In the genomic region with DNA sequence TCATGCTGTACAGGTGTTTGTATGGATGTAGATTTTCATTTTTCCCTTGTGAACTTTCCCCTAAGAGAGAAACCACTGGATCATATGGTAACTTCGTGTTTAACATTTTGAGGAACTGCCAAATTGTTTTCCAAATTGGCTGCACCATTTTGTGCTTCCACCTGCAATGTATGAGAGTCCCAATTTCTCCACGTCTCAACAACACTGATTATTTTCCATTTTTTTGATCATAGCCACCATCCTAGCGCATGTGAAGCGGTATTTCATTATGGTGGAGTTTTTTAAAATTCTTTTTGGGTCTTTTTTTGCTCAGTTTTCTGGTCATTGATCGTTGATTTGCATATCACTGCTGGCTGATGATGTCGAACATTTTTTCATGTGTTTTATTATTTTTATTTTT, we compare ENCODE assay signal across 23 cellular contexts.
"Had no signal": no experiment of that assay in that cellular context is flagged by ENCODE, and none has a peak within 500 bp of the region (broad histone marks: within the 10 kb centered on the region; RNA-seq: fewer than 3 reads in every experiment).

No MANE protein-coding gene starts in this region.

- H3K27me3 ChIP-seq: breast epithelium, SJSA1 had no signal

- H3K9me3 Mint-ChIP-seq: activated CD4-positive, alpha-beta T cell treated with anti-CD3 and anti-CD28 coated beads, Interleukin-2, amount 10 ng/mL, durations not matched to agents 24 days and 14 days; activated naive CD4-positive, alpha-beta T cell treated with anti-CD3 and anti-CD28 coated beads for 36 hours; activated naive CD8-positive, alpha-beta T cell treated with anti-CD3 and anti-CD28 coated beads, Interleukin-2, amount 10 ng/mL, durations not matched to agents 7 days and 5 days; activated T-helper 17 cell treated with anti-CD3 and anti-CD28 coated beads, Interleukin-2, amount 50 U/mL, for 72 hours; T-helper 1 cell treated with Interleukin-12 subunit alpha and Interleukin-12 subunit beta and Interleukin-4 antibody, amounts not matched to agents 30 μg/mL and 1 μg/mL, for 36 hours had no signal

- H3K27ac ChIP-seq: breast epithelium, SJSA1 had no signal

- H3K9me3 ChIP-seq: breast epithelium, SJSA1 had no signal

- H3K4me3 ChIP-seq: breast epithelium, SJSA1 had no signal

- H3K4me3 Mint-ChIP-seq: activated CD4-positive, alpha-beta T cell treated with anti-CD3 and anti-CD28 coated beads, Interleukin-2, amount 10 ng/mL, durations not matched to agents 24 days and 14 days; activated naive CD4-positive, alpha-beta T cell treated with anti-CD3 and anti-CD28 coated beads for 36 hours; activated naive CD8-positive, alpha-beta T cell treated with anti-CD3 and anti-CD28 coated beads, Interleukin-2, amount 10 ng/mL, durations not matched to agents 7 days and 5 days; activated T-helper 17 cell treated with anti-CD3 and anti-CD28 coated beads, Interleukin-2, amount 50 U/mL, for 72 hours; T-helper 1 cell treated with Interleukin-12 subunit alpha and Interleukin-12 subunit beta and Interleukin-4 antibody, amounts not matched to agents 30 μg/mL and 1 μg/mL, for 36 hours had no signal

- H3K27ac Mint-ChIP-seq: activated CD4-positive, alpha-beta T cell treated with anti-CD3 and anti-CD28 coated beads, Interleukin-2, amount 10 ng/mL, durations not matched to agents 24 days and 14 days; activated naive CD4-positive, alpha-beta T cell treated with anti-CD3 and anti-CD28 coated beads for 36 hours; activated naive CD8-positive, alpha-beta T cell treated with anti-CD3 and anti-CD28 coated beads, Interleukin-2, amount 10 ng/mL, durations not matched to agents 7 days and 5 days; activated T-helper 17 cell treated with anti-CD3 and anti-CD28 coated beads, Interleukin-2, amount 50 U/mL, for 72 hours; T-helper 1 cell treated with Interleukin-12 subunit alpha and Interleukin-12 subunit beta and Interleukin-4 antibody, amounts not matched to agents 30 μg/mL and 1 μg/mL, for 36 hours had no signal

- H3K36me3 ChIP-seq: breast epithelium had no signal

- H3K27me3 Mint-ChIP-seq: activated CD4-positive, alpha-beta T cell treated with anti-CD3 and anti-CD28 coated beads, Interleukin-2, amount 10 ng/mL, durations not matched to agents 24 days and 14 days; activated naive CD8-positive, alpha-beta T cell treated with anti-CD3 and anti-CD28 coated beads, Interleukin-2, amount 10 ng/mL, durations not matched to agents 7 days and 5 days; activated T-helper 17 cell treated with anti-CD3 and anti-CD28 coated beads, Interleukin-2, amount 50 U/mL, for 72 hours had no signal

- DNase-seq: activated CD4-positive, alpha-beta T cell treated with anti-CD3 and anti-CD28 coated beads for 1 hour; activated CD4-positive, alpha-beta T cell treated with anti-CD3 and anti-CD28 coated beads, Interleukin-2, amount 10 ng/mL, durations not matched to agents 24 days and 14 days; activated CD4-positive, alpha-beta T cell treated with anti-CD3 and anti-CD28 coated beads, Interleukin-2, amount 50 U/mL, for 48 hours; activated CD8-positive, alpha-beta memory T cell treated with anti-CD3 and anti-CD28 coated beads, Interleukin-2, amount 50 U/mL, for 4 hours; activated gamma-delta T cell; activated naive CD4-positive, alpha-beta T cell treated with anti-CD3 and anti-CD28 coated beads for 36 hours; activated naive CD8-positive, alpha-beta T cell treated with anti-CD3 and anti-CD28 coated beads, Interleukin-2, amount 10 ng/mL, durations not matched to agents 7 days and 5 days; aorta; caudate nucleus; KG1; NCI-H1092; NCI-H1417; NCI-H1930; NCI-H2107; NCI-H2171 treated with DMSO at 0.1 percent for 48 hours; NCI-H510A treated with DMSO at 0.1 percent for 48 hours; NCI-H69; NK-92 treated with Interleukin-12 subunit alpha and Interleukin-12 subunit beta, amount 100 ng/mL, for 24 hours; SHP77 had no signal
